ENCODE assay signal across 28 cellular contexts in the genomic region with DNA sequence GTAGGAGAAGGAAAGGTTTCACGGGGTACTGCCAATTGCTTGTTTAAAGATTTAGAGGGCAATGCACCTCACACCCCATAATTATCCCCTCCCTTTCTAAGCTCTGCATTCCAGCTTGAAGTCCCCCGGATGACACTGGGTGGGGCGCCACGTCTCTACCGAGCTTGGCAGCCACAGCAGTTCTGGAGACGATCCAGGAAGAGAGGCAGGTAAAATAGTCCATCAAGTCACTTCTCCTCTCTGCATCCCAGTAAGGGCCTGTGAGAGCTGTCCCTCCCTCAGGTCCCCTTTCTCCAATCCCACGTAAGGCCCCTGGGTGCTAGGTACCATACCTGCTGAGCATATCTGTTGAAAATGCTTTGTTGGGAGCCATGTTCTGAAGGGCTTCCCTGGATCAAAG.
"Had no signal": no experiment of that assay in that cellular context is flagged by ENCODE, and none has a peak within 500 bp of the region (broad histone marks: within the 10 kb centered on the region; RNA-seq: fewer than 3 reads in every experiment).

No MANE protein-coding gene starts in this region.

- H3K27ac ChIP-seq: adrenal gland, body of pancreas, breast epithelium, SJCRH30, SK-N-MC had no signal

- H3K36me3 ChIP-seq: adrenal gland, breast epithelium, SJCRH30 had no signal

- H3K4me3 ChIP-seq: adrenal gland, body of pancreas, breast epithelium, K562, SJCRH30, SK-N-MC had no signal

- H3K9me3 ChIP-seq: adrenal gland, body of pancreas, breast epithelium, SJCRH30 had no signal

- DNase-seq: activated CD4-positive, alpha-beta T cell treated with anti-CD3 and anti-CD28 coated beads for 1 hour; activated CD4-positive, alpha-beta T cell treated with anti-CD3 and anti-CD28 coated beads for 48 hours; activated CD4-positive, alpha-beta T cell treated with anti-CD3 and anti-CD28 coated beads, Interleukin-2, amount 50 U/mL, for 4 hours; activated CD8-positive, alpha-beta T cell treated with anti-CD3 and anti-CD28 coated beads for 36 hours; activated gamma-delta T cell treated with Interleukin-2 at 50 U/mL for 16 hours; activated naive CD4-positive, alpha-beta T cell treated with anti-CD3 and anti-CD28 coated beads for 36 hours; activated T-cell treated with anti-CD3 and anti-CD28 coated beads, Interleukin-2, amount 50 U/mL, for 1 hour; activated T-cell treated with anti-CD3 and anti-CD28 coated beads, Interleukin-2, amount 50 U/mL, for 72 hours; adrenal gland; body of pancreas; IMR-90; NCI-H1417 treated with DMSO at 0.1 percent for 48 hours; NCI-H187 treated with DMSO at 0.1 percent for 48 hours; NCI-H2171 treated with DMSO at 0.1 percent for 48 hours; NCI-H2227 treated with DMSO at 0.1 percent for 48 hours; NCI-H446; NCI-H510A treated with DMSO at 0.1 percent for 48 hours; SHP77; SJCRH30; T-cell; T-helper 17 cell had no signal

- ATAC-seq: activated CD8-positive, alpha-beta T cell treated with anti-CD3 and anti-CD28 coated beads for 36 hours; activated naive CD4-positive, alpha-beta T cell treated with anti-CD3 and anti-CD28 coated beads, Interleukin-2, amount 50 U/mL, for 72 hours; activated T-cell treated with anti-CD3 and anti-CD28 coated beads, Interleukin-2, amount 50 U/mL, for 72 hours; activated T-helper 17 cell treated with anti-CD3 and anti-CD28 coated beads, Interleukin-2, amount 50 U/mL, for 72 hours; body of pancreas; K562; Panc1; T-cell; T-helper 17 cell; WTC11 had no signal

- H3K27me3 ChIP-seq: body of pancreas, breast epithelium had no signal

- H3K4me1 ChIP-seq: adrenal gland, body of pancreas, SJCRH30 had no signal
